7 cellular contexts compared by ENCODE assay signal in genomic region chr9:117555964-117556629, GRCh38.
DNase-seq lines count a peak whose midpoint lies in the region; ATAC-seq and TF ChIP-seq lines count a peak whose summit lies in the region.

No MANE protein-coding gene starts in this region.

- peak; percentile 84 for ATAC-seq in GM19397 (IDR thresholded peaks at IDR 0.05; ENCODE audit: unreplicated experiment)
- ATAC-seq in HG03432 (IDR thresholded peaks at IDR 0.05; ENCODE audit: unreplicated experiment) = peak; percentile 92
- no peak for ATAC-seq in natural killer cell treated with Interleukin-12 subunit alpha and Interleukin-12 subunit beta and Interleukin-15 and Interleukin-18, amount 100 ng/mL, for 72 hours
- ATAC-seq in naive thymus-derived CD8-positive, alpha-beta T cell = no peak

- peaks cover 7 to 15% of the 10 kb centered on the region in 2 donors for H3K27me3 Mint-ChIP-seq in natural killer cell treated with Interleukin-12 subunit alpha and Interleukin-12 subunit beta and Interleukin-15 and Interleukin-18, amount 100 ng/mL, for 72 hours
- peaks cover 0 to 22% (median 7%) of the 10 kb centered on the region in 5 donors for H3K27me3 Mint-ChIP-seq in naive thymus-derived CD8-positive, alpha-beta T cell

- no peak overlapping the region for H3K27ac Mint-ChIP-seq in natural killer cell treated with Interleukin-12 subunit alpha and Interleukin-12 subunit beta and Interleukin-15 and Interleukin-18, amount 100 ng/mL, for 72 hours
- no peak overlapping the region for H3K27ac Mint-ChIP-seq in naive thymus-derived CD8-positive, alpha-beta T cell

- no peaks in the 10 kb centered on the region for H3K36me3 Mint-ChIP-seq in natural killer cell treated with Interleukin-12 subunit alpha and Interleukin-12 subunit beta and Interleukin-15 and Interleukin-18, amount 100 ng/mL, for 72 hours
- H3K36me3 Mint-ChIP-seq in naive thymus-derived CD8-positive, alpha-beta T cell = no peaks in the 10 kb centered on the region

- no peak overlapping the region for H3K27ac ChIP-seq in dorsolateral prefrontal cortex

- DNase-seq in G401 (ENCODE audit: low spot score) (peak; percentile 44), RPMI7951 (ENCODE audit: low read depth) (peak; percentile 27), dorsolateral prefrontal cortex (peak in 9 of 10 donors; percentile 20 to 75 (median 51))
- DNase-seq in natural killer cell treated with Interleukin-12 subunit alpha and Interleukin-12 subunit beta and Interleukin-15 and Interleukin-18, amount 100 ng/mL, for 72 hours (ENCODE audit: low spot score) = peak; percentile 60
- DNase-seq in naive thymus-derived CD8-positive, alpha-beta T cell = no peak

- no peak overlapping the region for H3K4me3 ChIP-seq in dorsolateral prefrontal cortex

- POLR2A ChIA-PET in naive thymus-derived CD8-positive, alpha-beta T cell (lab: Charles Lee) = no interaction called here

- in situ Hi-C loops in G401 (cut with HindIII; ENCODE audit: low sequenced_read_pairs) = no loop called here

- H3K4me3 Mint-ChIP-seq in natural killer cell treated with Interleukin-12 subunit alpha and Interleukin-12 subunit beta and Interleukin-15 and Interleukin-18, amount 100 ng/mL, for 72 hours = no peak overlapping the region
- no peak overlapping the region for H3K4me3 Mint-ChIP-seq in naive thymus-derived CD8-positive, alpha-beta T cell

- peaks cover 0 to 2% of the 10 kb centered on the region in 2 donors for H3K4me1 Mint-ChIP-seq in natural killer cell treated with Interleukin-12 subunit alpha and Interleukin-12 subunit beta and Interleukin-15 and Interleukin-18, amount 100 ng/mL, for 72 hours (ENCODE audit: low read depth in 2 of 2)
- H3K4me1 Mint-ChIP-seq in naive thymus-derived CD8-positive, alpha-beta T cell = no peaks in the 10 kb centered on the region

- intact Hi-C loops in dorsolateral prefrontal cortex (cut with DNase I) = no loop called here

- TF ChIP-seq CTCF in dorsolateral prefrontal cortex (IDR thresholded peaks at IDR 0.05 in 54 of 56, conservative IDR thresholded peaks at IDR 0.05 in 2 of 56; ENCODE audit: low read depth in 1 of 56, partially characterized antibody in 56 of 56) = peak in 54 of 56 donors; percentile 17 to 74 (median 59)

- peaks cover 0 to 4% (median 0%) of the 10 kb centered on the region in 45 donors for H3K27me3 ChIP-seq in dorsolateral prefrontal cortex

- H3K9me3 Mint-ChIP-seq in natural killer cell treated with Interleukin-12 subunit alpha and Interleukin-12 subunit beta and Interleukin-15 and Interleukin-18, amount 100 ng/mL, for 72 hours = peaks cover 8% of the 10 kb centered on the region
- peaks cover 0 to 11% (median 1%) of the 10 kb centered on the region in 9 donors for H3K9me3 Mint-ChIP-seq in naive thymus-derived CD8-positive, alpha-beta T cell

Comparison
In these comparisons a context has a peak if more than half of its experiments do, and no peak if none do; other contexts are left out.
1. DNase-seq: peak in G401 (single experiment), RPMI7951 (single experiment), dorsolateral prefrontal cortex (9 of 10) and natural killer cell treated with Interleukin-12 subunit alpha and Interleukin-12 subunit beta and Interleukin-15 and Interleukin-18, amount 100 ng/mL, for 72 hours (single experiment); none in naive thymus-derived CD8-positive, alpha-beta T cell (0 of 10).
2. ATAC-seq: peak in GM19397 (single experiment) and HG03432 (single experiment); none in natural killer cell treated with Interleukin-12 subunit alpha and Interleukin-12 subunit beta and Interleukin-15 and Interleukin-18, amount 100 ng/mL, for 72 hours (0 of 2) and naive thymus-derived CD8-positive, alpha-beta T cell (0 of 2).